In the genomic region with DNA sequence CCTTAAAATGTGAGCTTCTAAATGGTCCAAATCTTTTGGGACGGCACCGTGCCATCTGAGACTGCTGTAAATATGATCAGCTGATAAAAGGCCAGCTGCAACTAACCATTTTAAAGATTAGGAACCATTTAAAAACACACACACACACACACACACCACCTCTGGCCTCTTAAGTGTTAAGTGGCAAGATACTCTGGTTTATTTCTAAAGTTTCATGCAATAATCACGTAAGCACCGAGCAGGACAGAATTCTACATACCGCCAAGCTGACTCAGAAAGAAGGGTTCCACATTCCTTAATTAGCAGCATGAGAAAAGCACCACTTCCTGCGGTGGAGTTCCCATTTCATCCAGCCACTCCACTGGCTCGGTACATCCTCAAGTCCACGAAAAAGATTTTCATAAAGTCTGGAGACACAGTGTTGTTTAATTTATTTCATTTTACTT, we compare ENCODE assay signal across 8 cellular contexts. TPM values are rescaled to one million over a fixed set of nuclear protein-coding genes. Genes with fewer than 3 reads are reported as not detected.
DNase-seq lines count a peak whose midpoint lies in the region; ATAC-seq, FAIRE-seq and TF ChIP-seq lines count a peak whose summit lies in the region.

No MANE protein-coding gene starts in this region.

- no peaks in the 10 kb centered on the region for H3K27me3 ChIP-seq in HUES64 (ENCODE audit: insufficient read depth, low read length)
- H3K27me3 ChIP-seq in HepG2 (ENCODE audit: control insufficient read depth in 1 of 2, insufficient read depth in 2 of 2, low read length in 2 of 2), result no peaks in the 10 kb centered on the region
- no peaks in the 10 kb centered on the region for H3K27me3 ChIP-seq in aorta (ENCODE audit: control insufficient read depth in 1 of 2, insufficient read depth in 2 of 2, low read length in 1 of 2)

- POLR2A ChIA-PET in HepG2 (lab: Yijun Ruan, JAX), result interaction anchor here (0.9 to 1.3 kb wide), 3 partner anchors 12 to 127 kb away, joined by 3 read pairs; no protein-coding TSS in a partner anchor

- H3K9me3 ChIP-seq in HUES64 (ENCODE audit: insufficient read depth, low read depth, low read length) (no peaks in the 10 kb centered on the region), HepG2 (ENCODE audit: low read length) (no peaks in the 10 kb centered on the region), aorta (ENCODE audit: control insufficient read depth, low read length) (no peaks in the 10 kb centered on the region)

- TF ChIP-seq CTCF in HepG2 (CRISPR knock-in tag; IDR thresholded peaks at IDR 0.05), result no peak

- DNase-seq in activated effector memory CD4-positive, alpha-beta T cell treated with anti-CD3 and anti-CD28 coated beads, Interleukin-2, amount 50 U/mL, for 16 hours, result peak; percentile 12
- DNase-seq in activated effector memory CD4-positive, alpha-beta T cell treated with Interleukin-2 at 50 U/mL for 16 hours, result no peak
- DNase-seq in amniotic stem cell (lab: John Stamatoyannopoulos, UW) (peak; percentile 83), HepG2 (ENCODE audit: low spot score) (no peak), aorta (peak in 1 of 2 donors; percentile 62), SHP77 treated with DMSO at 0.1 percent for 48 hours (lab: John Stamatoyannopoulos, UW) (no peak)

- no peak for ATAC-seq in HepG2
- ATAC-seq in aorta (ENCODE audit: low FRiP score), result peak; percentile 71
- ATAC-seq in HG03460 (IDR thresholded peaks at IDR 0.05; ENCODE audit: unreplicated experiment), result no peak

- no peaks in the 10 kb centered on the region for H4K20me1 ChIP-seq in HepG2 (ENCODE audit: insufficient read depth, low read length)

- H3K27ac ChIP-seq in HUES64 (ENCODE audit: low read depth, low read length) (peak overlapping the region; percentile 47; the same call in 1 of the 2 replicates), HepG2 (ENCODE audit: extremely low read length, insufficient read depth, low read length) (no peak overlapping the region), aorta (ENCODE audit: low read depth in 1 of 2, low read length in 2 of 2) (peak overlapping the region in 1 of 2 donors; percentile 39)

- peak overlapping the region; percentile 64 for H2AFZ ChIP-seq in HepG2 (ENCODE audit: low read length)

- no peaks in the 10 kb centered on the region for H3K79me2 ChIP-seq in HepG2 (ENCODE audit: insufficient read depth, low read length)

- CTCF ChIA-PET in HepG2 (lab: Yijun Ruan, JAX; ENCODE audit: low intra/inter-chr PET ratio, low total read pairs), result no interaction called here

- intact Hi-C loops in HepG2 (cut with micrococcal nuclease; ENCODE audit: unreplicated experiment), result no loop called here
- intact Hi-C loops in aorta (cut with DNase I), result no loop called here

- no peaks in the 10 kb centered on the region for H3K36me3 ChIP-seq in HUES64 (ENCODE audit: insufficient read depth, low read length)
- no peaks in the 10 kb centered on the region for H3K36me3 ChIP-seq in HepG2 (replicated peaks in 1 of 2; ENCODE audit: control insufficient read depth in 1 of 2, insufficient read depth in 2 of 2, low read length in 2 of 2)
- H3K36me3 ChIP-seq in aorta (ENCODE audit: control insufficient read depth in 1 of 2, insufficient read depth in 2 of 2, low read length in 1 of 2), result no peaks in the 10 kb centered on the region

- no peak overlapping the region for H3K9ac ChIP-seq in HUES64 (ENCODE audit: low read depth, low read length)
- no peak overlapping the region for H3K9ac ChIP-seq in HepG2 (ENCODE audit: insufficient read depth, low read depth, low read length)

- TF ChIP-seq POLR2A in HepG2 (IDR thresholded peaks at IDR 0.05; ENCODE audit: insufficient read depth in 1 of 2, low read depth in 2 of 2, low read length in 2 of 2), result no peak

- H3K4me1 ChIP-seq in HUES64 (ENCODE audit: insufficient read depth, low read length) (peaks cover 41% of the 10 kb centered on the region), HepG2 (ENCODE audit: insufficient read depth, low read length) (peaks cover 26% of the 10 kb centered on the region), aorta (ENCODE audit: control insufficient read depth in 1 of 2, insufficient read depth in 2 of 2, low read length in 2 of 2) (no peaks in the 10 kb centered on the region)

- 47% methylated on average over 6 of the region's 8 CpGs for WGBS in HUES64
- WGBS in HepG2 (ENCODE audit: low lambda C conversion rate), result 88% methylated on average over 8 of the region's 8 CpGs
- 8 to 10% methylated on average over 8 of the region's 8 CpGs for WGBS in aorta, 2 donors

- FAIRE-seq in HepG2 (lab: Jason Lieb, UNC), result no peak

- in situ Hi-C loops in HepG2 (cut with HindIII; ENCODE audit: extremely low pct_ligation_motif_present, low pct_unique_long_range_greater_than_20kb), result no loop called here

- no TSS peak for BruUV-seq in HepG2 (replicated peaks; lab: Mats Ljungman, UMichigan)

- H3K4me2 ChIP-seq in HepG2 (ENCODE audit: low read depth, low read length), result no peak overlapping the region

- H3K4me3 ChIP-seq in HUES64 (ENCODE audit: low read length), result no peak overlapping the region
- no peak overlapping the region for H3K4me3 ChIP-seq in HepG2 (replicated peaks in 1 of 3; ENCODE audit: insufficient read depth in 1 of 3, low read depth in 2 of 3, low read length in 3 of 3)
- no peak overlapping the region for H3K4me3 ChIP-seq in aorta (ENCODE audit: low read length in 2 of 2)

- no peak for TF ChIP-seq RAD21 in HepG2 (CRISPR knock-in tag; IDR thresholded peaks at IDR 0.05)

- no peak for TF ChIP-seq EP300 in HepG2 (IDR thresholded peaks at IDR 0.05; ENCODE audit: low read depth in 2 of 2, low read length in 2 of 2)
- TF ChIP-seq EP300 in HepG2 (CRISPR knock-in tag; IDR thresholded peaks at IDR 0.05; ENCODE audit: borderline replicate concordance), result no peak

TF ChIP-seq in HepG2, 621 proteins besides CTCF, POLR2A, EP300 and RAD21 (continues in another document):
- TF ChIP-seq, protein P1, sequence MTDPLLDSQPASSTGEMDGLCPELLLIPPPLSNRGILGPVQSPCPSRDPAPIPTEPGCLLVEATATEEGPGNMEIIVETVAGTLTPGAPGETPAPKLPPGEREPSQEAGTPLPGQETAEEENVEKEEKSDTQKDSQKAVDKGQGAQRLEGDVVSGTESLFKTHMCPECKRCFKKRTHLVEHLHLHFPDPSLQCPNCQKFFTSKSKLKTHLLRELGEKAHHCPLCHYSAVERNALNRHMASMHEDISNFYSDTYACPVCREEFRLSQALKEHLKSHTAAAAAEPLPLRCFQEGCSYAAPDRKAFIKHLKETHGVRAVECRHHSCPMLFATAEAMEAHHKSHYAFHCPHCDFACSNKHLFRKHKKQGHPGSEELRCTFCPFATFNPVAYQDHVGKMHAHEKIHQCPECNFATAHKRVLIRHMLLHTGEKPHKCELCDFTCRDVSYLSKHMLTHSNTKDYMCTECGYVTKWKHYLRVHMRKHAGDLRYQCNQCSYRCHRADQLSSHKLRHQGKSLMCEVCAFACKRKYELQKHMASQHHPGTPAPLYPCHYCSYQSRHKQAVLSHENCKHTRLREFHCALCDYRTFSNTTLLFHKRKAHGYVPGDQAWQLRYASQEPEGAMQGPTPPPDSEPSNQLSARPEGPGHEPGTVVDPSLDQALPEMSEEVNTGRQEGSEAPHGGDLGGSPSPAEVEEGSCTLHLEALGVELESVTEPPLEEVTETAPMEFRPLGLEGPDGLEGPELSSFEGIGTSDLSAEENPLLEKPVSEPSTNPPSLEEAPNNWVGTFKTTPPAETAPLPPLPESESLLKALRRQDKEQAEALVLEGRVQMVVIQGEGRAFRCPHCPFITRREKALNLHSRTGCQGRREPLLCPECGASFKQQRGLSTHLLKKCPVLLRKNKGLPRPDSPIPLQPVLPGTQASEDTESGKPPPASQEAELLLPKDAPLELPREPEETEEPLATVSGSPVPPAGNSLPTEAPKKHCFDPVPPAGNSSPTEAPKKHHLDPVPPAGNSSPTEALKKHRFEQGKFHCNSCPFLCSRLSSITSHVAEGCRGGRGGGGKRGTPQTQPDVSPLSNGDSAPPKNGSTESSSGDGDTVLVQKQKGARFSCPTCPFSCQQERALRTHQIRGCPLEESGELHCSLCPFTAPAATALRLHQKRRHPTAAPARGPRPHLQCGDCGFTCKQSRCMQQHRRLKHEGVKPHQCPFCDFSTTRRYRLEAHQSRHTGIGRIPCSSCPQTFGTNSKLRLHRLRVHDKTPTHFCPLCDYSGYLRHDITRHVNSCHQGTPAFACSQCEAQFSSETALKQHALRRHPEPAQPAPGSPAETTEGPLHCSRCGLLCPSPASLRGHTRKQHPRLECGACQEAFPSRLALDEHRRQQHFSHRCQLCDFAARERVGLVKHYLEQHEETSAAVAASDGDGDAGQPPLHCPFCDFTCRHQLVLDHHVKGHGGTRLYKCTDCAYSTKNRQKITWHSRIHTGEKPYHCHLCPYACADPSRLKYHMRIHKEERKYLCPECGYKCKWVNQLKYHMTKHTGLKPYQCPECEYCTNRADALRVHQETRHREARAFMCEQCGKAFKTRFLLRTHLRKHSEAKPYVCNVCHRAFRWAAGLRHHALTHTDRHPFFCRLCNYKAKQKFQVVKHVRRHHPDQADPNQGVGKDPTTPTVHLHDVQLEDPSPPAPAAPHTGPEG (CRISPR knock-in tag; IDR thresholded peaks at IDR 0.05), result no peak

RNA-seq across cellular contexts. Expression of a gene that starts 17.8 kb away (rescaled TPM):
- 33.1 TPM for polyA plus RNA-seq in HUES64 (2013, experiment 1 of 2)
- polyA plus RNA-seq in HUES64 (2013, experiment 2 of 2), result 40.0 TPM
- total RNA-seq in HepG2 (2016; rRNA removed; fragmentation: Illumina TruSeq; extraction: Trizol) (29.8 and 65.0 TPM in 2 replicates), aorta (10 to 100 TPM; 26.5 to 30.9 TPM)
- total RNA-seq in HepG2 (2016; cell fraction: cytosol; rRNA removed; fragmentation: Illumina TruSeq; extraction: Trizol; ENCODE audit: low read depth), result 3.8 and 3.9 TPM in 2 replicates
- 30.1 and 52.5 TPM in 2 replicates for total RNA-seq in HepG2 (2016; cell fraction: insoluble cytoplasmic fraction; rRNA removed; fragmentation: Illumina TruSeq; extraction: Trizol)
- total RNA-seq in HepG2 (2016; cell fraction: membrane; rRNA removed; fragmentation: Illumina TruSeq; extraction: Trizol), result 17.5 and 18.9 TPM in 2 replicates
- total RNA-seq in HepG2 (2016; cell fraction: nucleus; rRNA removed; fragmentation: Illumina TruSeq; extraction: Trizol), result 46.4 and 49.3 TPM in 2 replicates
- polyA plus RNA-seq in HepG2 (2011; rRNA removed) (22.3 and 23.7 TPM in 2 replicates), aorta (1 to 10 TPM; 3.4 to 4.0 TPM)
- polyA plus RNA-seq in HepG2 (2011; cell fraction: cytosol; rRNA removed), result 16.1 and 20.6 TPM in 2 replicates
- polyA plus RNA-seq in HepG2 (2011; cell fraction: nucleus; rRNA removed), result 28.1 and 34.2 TPM in 2 replicates
- 30.6 and 41.2 TPM in 2 replicates for polyA plus RNA-seq in HepG2 (2012)
- polyA plus RNA-seq in HepG2 (2016; cell fraction: cytosol; fragmentation: Illumina TruSeq; extraction: Trizol; ENCODE audit: low read depth), result 0.85 and 1.1 TPM in 2 replicates
- polyA plus RNA-seq in HepG2 (2016; cell fraction: insoluble cytoplasmic fraction; fragmentation: Illumina TruSeq; extraction: Trizol; ENCODE audit: low read depth), result 50.4 and 54.5 TPM in 2 replicates
- polyA plus RNA-seq in HepG2 (2016; cell fraction: membrane; fragmentation: Illumina TruSeq; extraction: Trizol; ENCODE audit: low read depth), result 5.7 and 6.3 TPM in 2 replicates
- 66.7 and 71.5 TPM in 2 replicates for polyA plus RNA-seq in HepG2 (2016; cell fraction: nucleus; fragmentation: Illumina TruSeq; extraction: Trizol; ENCODE audit: insufficient read depth, low read depth)
- polyA minus RNA-seq in HepG2 (2011; rRNA and poly(A)+ RNA removed; ENCODE audit: low replicate concordance), result 13.5 and 82.3 TPM in 2 replicates
- polyA minus RNA-seq in HepG2 (2011; cell fraction: cytosol; rRNA and poly(A)+ RNA removed), result 62.7 and 65.9 TPM in 2 replicates
- polyA minus RNA-seq in HepG2 (2011; cell fraction: nucleus; rRNA and poly(A)+ RNA removed), result 63.2 and 86.3 TPM in 2 replicates

Comparison
In these comparisons a context has a peak if more than half of its experiments do, and no peak if none do; other contexts are left out.
1. DNase-seq: peak in activated effector memory CD4-positive, alpha-beta T cell treated with anti-CD3 and anti-CD28 coated beads, Interleukin-2, amount 50 U/mL, for 16 hours (single experiment) and amniotic stem cell (single experiment); none in activated effector memory CD4-positive, alpha-beta T cell treated with Interleukin-2 at 50 U/mL for 16 hours (single experiment), HepG2 (single experiment) and SHP77 treated with DMSO at 0.1 percent for 48 hours (single experiment).